Comparison of ENCODE assay signal across 1 cellular context in genomic region chr12:116591608-116592115, GRCh38.
A peak's percentile ranks its signal among the peaks of the same experiment; 100 is the strongest.
TF ChIP-seq lines count a peak whose summit lies in the region.

No MANE protein-coding gene starts in this region.

TF ChIP-seq in K562, 482 proteins besides CTCF, POLR2A, EP300 and RAD21 (continued from another document):
- TF ChIP-seq JUN (IDR thresholded peaks at IDR 0.05; ENCODE audit: borderline replicate concordance, low read depth, low read length) (no peak), JUN (CRISPR knock-in tag; IDR thresholded peaks at IDR 0.05; ENCODE audit: borderline replicate concordance) (no peak), ATF3 (IDR thresholded peaks at IDR 0.05) (peak; percentile 13; the same call in 1 of the 2 replicates), ATF3 (CRISPR knock-in tag; conservative IDR thresholded peaks at IDR 0.05) (no peak), NKRF (IDR thresholded peaks at IDR 0.05; ENCODE audit: borderline replicate concordance) (no peak), NFIC (IDR thresholded peaks at IDR 0.05) (no peak), ATF1 (CRISPR knock-in tag; IDR thresholded peaks at IDR 0.05) (no peak), ATF1 (tag; IDR thresholded peaks at IDR 0.05) (no peak), JUND (IDR thresholded peaks at IDR 0.05; ENCODE audit: borderline replicate concordance, low read depth, low read length) (peak; percentile 10; the same call in 1 of the 2 replicates), JUND (tag; IDR thresholded peaks at IDR 0.05; ENCODE audit: borderline replicate concordance, low read depth, low read length) (no peak), HDAC1 (IDR thresholded peaks at IDR 0.05) (no peak), KHSRP (IDR thresholded peaks at IDR 0.05) (no peak), CBFA2T3 (IDR thresholded peaks at IDR 0.05) (0 out of 2 replicates have a peak, but pooled peaks have one; percentile 13)
- TF ChIP-seq, protein P1, sequence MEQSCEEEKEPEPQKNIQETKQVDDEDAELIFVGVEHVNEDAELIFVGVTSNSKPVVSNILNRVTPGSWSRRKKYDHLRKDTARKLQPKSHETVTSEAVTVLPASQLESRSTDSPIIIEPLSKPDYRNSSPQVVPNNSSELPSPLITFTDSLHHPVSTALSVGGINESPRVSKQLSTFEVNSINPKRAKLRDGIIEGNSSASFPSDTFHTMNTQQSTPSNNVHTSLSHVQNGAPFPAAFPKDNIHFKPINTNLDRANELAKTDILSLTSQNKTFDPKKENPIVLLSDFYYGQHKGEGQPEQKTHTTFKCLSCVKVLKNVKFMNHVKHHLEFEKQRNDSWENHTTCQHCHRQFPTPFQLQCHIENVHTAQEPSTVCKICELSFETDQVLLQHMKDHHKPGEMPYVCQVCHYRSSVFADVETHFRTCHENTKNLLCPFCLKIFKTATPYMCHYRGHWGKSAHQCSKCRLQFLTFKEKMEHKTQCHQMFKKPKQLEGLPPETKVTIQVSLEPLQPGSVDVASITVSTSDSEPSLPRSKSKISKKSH (CRISPR knock-in tag; IDR thresholded peaks at IDR 0.05), result no peak
- TF ChIP-seq, protein P2, sequence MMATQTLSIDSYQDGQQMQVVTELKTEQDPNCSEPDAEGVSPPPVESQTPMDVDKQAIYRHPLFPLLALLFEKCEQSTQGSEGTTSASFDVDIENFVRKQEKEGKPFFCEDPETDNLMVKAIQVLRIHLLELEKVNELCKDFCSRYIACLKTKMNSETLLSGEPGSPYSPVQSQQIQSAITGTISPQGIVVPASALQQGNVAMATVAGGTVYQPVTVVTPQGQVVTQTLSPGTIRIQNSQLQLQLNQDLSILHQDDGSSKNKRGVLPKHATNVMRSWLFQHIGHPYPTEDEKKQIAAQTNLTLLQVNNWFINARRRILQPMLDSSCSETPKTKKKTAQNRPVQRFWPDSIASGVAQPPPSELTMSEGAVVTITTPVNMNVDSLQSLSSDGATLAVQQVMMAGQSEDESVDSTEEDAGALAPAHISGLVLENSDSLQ (IDR thresholded peaks at IDR 0.05), result peak; percentile 92
- TF ChIP-seq, protein P3, sequence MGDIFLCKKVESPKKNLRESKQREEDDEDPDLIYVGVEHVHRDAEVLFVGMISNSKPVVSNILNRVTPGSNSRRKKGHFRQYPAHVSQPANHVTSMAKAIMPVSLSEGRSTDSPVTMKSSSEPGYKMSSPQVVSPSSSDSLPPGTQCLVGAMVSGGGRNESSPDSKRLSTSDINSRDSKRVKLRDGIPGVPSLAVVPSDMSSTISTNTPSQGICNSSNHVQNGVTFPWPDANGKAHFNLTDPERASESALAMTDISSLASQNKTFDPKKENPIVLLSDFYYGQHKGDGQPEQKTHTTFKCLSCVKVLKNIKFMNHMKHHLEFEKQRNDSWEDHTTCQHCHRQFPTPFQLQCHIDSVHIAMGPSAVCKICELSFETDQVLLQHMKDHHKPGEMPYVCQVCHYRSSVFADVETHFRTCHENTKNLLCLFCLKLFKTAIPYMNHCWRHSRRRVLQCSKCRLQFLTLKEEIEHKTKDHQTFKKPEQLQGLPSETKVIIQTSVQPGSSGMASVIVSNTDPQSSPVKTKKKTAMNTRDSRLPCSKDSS (IDR thresholded peaks at IDR 0.05; ENCODE audit: low read depth, partially characterized antibody), result no peak
TF ChIP-seq in K562: peak in this region for 11.
